24 cellular contexts compared by ENCODE assay signal in the genomic region with DNA sequence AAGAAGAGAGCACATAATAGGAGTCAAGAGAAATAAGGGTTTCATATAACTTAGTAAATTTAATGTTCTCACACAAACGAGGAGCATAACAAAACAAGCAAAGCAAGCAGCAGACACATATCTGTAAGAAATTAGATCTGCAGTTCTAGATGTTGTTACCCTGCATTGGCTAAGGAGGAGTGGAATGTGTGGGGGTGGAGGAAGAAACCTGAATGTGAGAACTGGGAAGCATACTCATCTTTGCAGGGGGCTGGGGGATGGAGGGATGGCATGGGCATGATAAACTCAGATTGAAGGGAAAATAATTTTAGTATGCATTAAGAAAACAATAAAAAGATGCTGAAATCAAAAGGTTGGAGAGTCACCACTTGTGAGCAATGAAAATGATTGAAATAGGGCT.
"Had no signal": no experiment of that assay in that cellular context is flagged by ENCODE, and none has a peak within 500 bp of the region (broad histone marks: within the 10 kb centered on the region; RNA-seq: fewer than 3 reads in every experiment).

No MANE protein-coding gene starts in this region.

- DNase-seq: activated CD4-positive, alpha-beta T cell treated with anti-CD3 and anti-CD28 coated beads for 4 hours; activated CD8-positive, alpha-beta memory T cell treated with anti-CD3 and anti-CD28 coated beads, Interleukin-2, amount 50 U/mL, for 4 hours; activated CD8-positive, alpha-beta T cell treated with anti-CD3 and anti-CD28 coated beads for 36 hours; activated gamma-delta T cell treated with Interleukin-2 at 50 U/mL for 16 hours; activated naive CD4-positive, alpha-beta T cell treated with anti-CD3 and anti-CD28 coated beads, Interleukin-2, amount 10 ng/mL, durations not matched to agents 7 days and 5 days; activated naive CD8-positive, alpha-beta T cell treated with anti-CD3 and anti-CD28 coated beads for 36 hours; activated T-cell treated with anti-CD3 and anti-CD28 coated beads, Interleukin-2, amount 50 U/mL, for 72 hours; adrenal gland; aorta; central memory CD4-positive, alpha-beta T cell; MM.1S; NCI-H146; NCI-H187 treated with DMSO at 0.1 percent for 48 hours; NCI-H2081 treated with DMSO at 0.1 percent for 48 hours; NCI-H510A treated with DMSO at 0.1 percent for 48 hours; NCI-H69; NK-92 treated with Interleukin-12 subunit alpha and Interleukin-12 subunit beta, amount 100 ng/mL, for 24 hours; OCI-M1; RPMI8226; T-cell; T-helper 2 cell; T1000; WERI-Rb-1 had no signal

- H3K4me3 ChIP-seq: adrenal gland, SK-N-MC had no signal
